Comparison of ENCODE assay signal across 8 cellular contexts in genomic region chr20:50635676-50636600, GRCh38. TPM values are rescaled to one million over a fixed set of nuclear protein-coding genes. Genes with fewer than 3 reads are reported as not detected.
DNase-seq lines count a peak whose midpoint lies in the region; ATAC-seq, FAIRE-seq and TF ChIP-seq lines count a peak whose summit lies in the region.

No MANE protein-coding gene starts in this region.

- H3K27ac Mint-ChIP-seq in stimulated activated effector memory CD8-positive, alpha-beta T cell treated with anti-CD3 and anti-CD28 coated beads, Interleukin-12 subunit alpha, Interleukin-12 subunit beta, amount 100 ng/mL, for 72 hours, result no peak overlapping the region

- peaks cover 36% of the 10 kb centered on the region for H3K4me1 ChIP-seq in A549
- peaks cover 0 to 10% of the 10 kb centered on the region in 2 donors for H3K4me1 ChIP-seq in lung (ENCODE audit: control insufficient read depth in 2 of 2, insufficient read depth in 2 of 2, low read length in 2 of 2)

- H3K27ac ChIP-seq in A549, result peak overlapping the region; percentile 67 to 95
- H3K27ac ChIP-seq in lung (ENCODE audit: low read depth in 1 of 2, low read length in 1 of 2), result peak overlapping the region in 1 of 2 donors; percentile 8

- CTCF ChIA-PET in A549 (lab: Yijun Ruan, JAX), result interaction anchor here (0.7 to 19.2 kb wide), 39 partner anchors 11 to 450 kb away, joined by 3 to 347 read pairs (median 5); partner anchors contain the start of genes BCAS4 and CEBPB

- H3K4me3 Mint-ChIP-seq in stimulated activated effector memory CD8-positive, alpha-beta T cell treated with anti-CD3 and anti-CD28 coated beads, Interleukin-12 subunit alpha, Interleukin-12 subunit beta, amount 100 ng/mL, for 72 hours, result no peak overlapping the region

- peaks cover 6% of the 10 kb centered on the region for H3K4me1 Mint-ChIP-seq in stimulated activated effector memory CD8-positive, alpha-beta T cell treated with anti-CD3 and anti-CD28 coated beads, Interleukin-12 subunit alpha, Interleukin-12 subunit beta, amount 100 ng/mL, for 72 hours

- TF ChIP-seq POLR2A in A549 (IDR thresholded peaks at IDR 0.05; ENCODE audit: low read length) (no peak), GM12891 (IDR thresholded peaks at IDR 0.05; ENCODE audit: low read depth, low read length) (no peak)

- DNase-seq in A549 (ENCODE audit: low read depth in 1 of 2, low spot score in 1 of 2), result peak; percentile 84 to 85
- peak; percentile 85 for DNase-seq in GM12891 (ENCODE audit: insufficient read length, low spot score)
- peak; percentile 77 for DNase-seq in NCI-H2227 (lab: John Stamatoyannopoulos, UW; ENCODE audit: unreplicated experiment)
- peak; percentile 21 for DNase-seq in activated CD4-positive, alpha-beta T cell treated with anti-CD3 and anti-CD28 coated beads for 1 hour
- DNase-seq in dedifferentiated amniotic fluid mesenchymal stem cell (ENCODE audit: extremely low spot score), result peak; percentile 21
- DNase-seq in lung (ENCODE audit: low spot score), result peak; percentile 60
- DNase-seq in stimulated activated effector memory CD8-positive, alpha-beta T cell treated with anti-CD3 and anti-CD28 coated beads, Interleukin-12 subunit alpha, Interleukin-12 subunit beta, amount 100 ng/mL, for 72 hours (ENCODE audit: low spot score in 2 of 2), result peak; percentile 67 to 84

- ATAC-seq in A549 (peak; percentile 64 to 76), lung (ENCODE audit: insufficient read depth, low FRiP score) (peak; percentile 48), HG03469 (IDR thresholded peaks at IDR 0.05; ENCODE audit: unreplicated experiment) (no peak)
- ATAC-seq in stimulated activated effector memory CD8-positive, alpha-beta T cell treated with anti-CD3 and anti-CD28 coated beads, Interleukin-12 subunit alpha, Interleukin-12 subunit beta, amount 100 ng/mL, for 72 hours, result peak; percentile 67

- WGBS in A549 (ENCODE audit: missing lambda C conversion rate), result 5% methylated on average over 19 of the region's 21 CpGs
- WGBS in lung, 2 donors, result 27 to 37% methylated on average over 20 to 21 of the region's 21 CpGs

- no peaks in the 10 kb centered on the region for H3K9me3 Mint-ChIP-seq in stimulated activated effector memory CD8-positive, alpha-beta T cell treated with anti-CD3 and anti-CD28 coated beads, Interleukin-12 subunit alpha, Interleukin-12 subunit beta, amount 100 ng/mL, for 72 hours

- TF ChIP-seq EP300 in A549 (IDR thresholded peaks at IDR 0.05), result no peak

- peak overlapping the region; percentile 76 for H3K4me2 ChIP-seq in A549

- H3K9me3 ChIP-seq in A549 (no peaks in the 10 kb centered on the region), lung (ENCODE audit: control insufficient read depth in 2 of 2, insufficient read depth in 1 of 2, low read length in 1 of 2) (no peaks in the 10 kb centered on the region)

- peak; percentile 56 to 74 for TF ChIP-seq RAD21 in A549 (conservative IDR thresholded peaks at IDR 0.05 in 1 of 2, IDR thresholded peaks at IDR 0.05 in 1 of 2)

- no peaks in the 10 kb centered on the region for H3K36me3 ChIP-seq in lung (ENCODE audit: control insufficient read depth in 2 of 2, insufficient read depth in 2 of 2, low read length in 2 of 2)

- H3K36me3 Mint-ChIP-seq in stimulated activated effector memory CD8-positive, alpha-beta T cell treated with anti-CD3 and anti-CD28 coated beads, Interleukin-12 subunit alpha, Interleukin-12 subunit beta, amount 100 ng/mL, for 72 hours, result no peaks in the 10 kb centered on the region

- POLR2A ChIA-PET in A549 (lab: Yijun Ruan, JAX), result interaction anchor here (1.1 to 1.2 kb wide), 3 partner anchors 9 to 92 kb away, joined by 3 to 4 read pairs (median 3); no protein-coding TSS in a partner anchor

- peak; percentile 97 for TF ChIP-seq CTCF in A549 (IDR thresholded peaks at IDR 0.05)
- TF ChIP-seq CTCF in lung (IDR thresholded peaks at IDR 0.05; ENCODE audit: control extremely low read depth, extremely low read depth), result peak; percentile 58

- FAIRE-seq in A549 (lab: Jason Lieb, UNC), result no peak
- FAIRE-seq in GM12891 (lab: Jason Lieb, UNC), result no peak

- no peaks in the 10 kb centered on the region for H3K27me3 ChIP-seq in lung (ENCODE audit: control insufficient read depth, insufficient read depth)

- peak overlapping the region; percentile 37 for H3K4me3 ChIP-seq in A549
- no peak overlapping the region for H3K4me3 ChIP-seq in lung

TF ChIP-seq in A549, 52 proteins besides CTCF, POLR2A, EP300 and RAD21 (continues in another document):
- TF ChIP-seq BHLHE40 (IDR thresholded peaks at IDR 0.05; ENCODE audit: low read depth, low read length) (no peak), KDM5A (IDR thresholded peaks at IDR 0.05) (no peak), FOSB (CRISPR knock-in tag; IDR thresholded peaks at IDR 0.05) (no peak), MAZ (IDR thresholded peaks at IDR 0.05; ENCODE audit: borderline replicate concordance, low read depth, low read length) (no peak), JUN (IDR thresholded peaks at IDR 0.05) (peak in 1 of 2 experiments; percentile 51; a peak in 1 of 5 replicates), TFCP2L1 (CRISPR knock-in tag; IDR thresholded peaks at IDR 0.05) (no peak), HOXB13 (CRISPR knock-in tag; IDR thresholded peaks at IDR 0.05; ENCODE audit: low read depth) (no peak), HES2 (IDR thresholded peaks at IDR 0.05) (no peak), JUNB (IDR thresholded peaks at IDR 0.05) (no peak), PHF8 (IDR thresholded peaks at IDR 0.05; ENCODE audit: borderline replicate concordance, low read depth) (no peak), SMC3 (IDR thresholded peaks at IDR 0.05) (peak; percentile 73), ZFP36 (IDR thresholded peaks at IDR 0.05; ENCODE audit: borderline replicate concordance, partially characterized antibody) (no peak), SREBF2 (IDR thresholded peaks at IDR 0.05) (no peak), ATOH8 (CRISPR knock-in tag; IDR thresholded peaks at IDR 0.05; ENCODE audit: low read depth) (no peak), CHD4 (IDR thresholded peaks at IDR 0.05; ENCODE audit: borderline replicate concordance) (no peak), HOXB5 (CRISPR knock-in tag; IDR thresholded peaks at IDR 0.05) (no peak), MYC (IDR thresholded peaks at IDR 0.05; ENCODE audit: borderline replicate concordance, low read length) (no peak), NR3C1 (IDR thresholded peaks at IDR 0.05) (no peak)

TF ChIP-seq in GM12891, 5 proteins besides CTCF, POLR2A, EP300 and RAD21:
- no peak for TF ChIP-seq POU2F2 (IDR thresholded peaks at IDR 0.05; ENCODE audit: low read depth, low read length)
- no peak for TF ChIP-seq TAF1 (IDR thresholded peaks at IDR 0.05; ENCODE audit: low read depth, low read length)
- no peak for TF ChIP-seq PAX5 (IDR thresholded peaks at IDR 0.05; ENCODE audit: insufficient read depth, low read length, severe bottlenecking)
- no peak for TF ChIP-seq POLR2AphosphoS5 (IDR thresholded peaks at IDR 0.05; ENCODE audit: low read depth, low read length)
- TF ChIP-seq SPI1 (IDR thresholded peaks at IDR 0.05; ENCODE audit: low read depth, low read length), result no peak

RNA-seq across cellular contexts. Expression of gene RIPOR3, which starts 55.4 kb away (rescaled TPM):
- polyA plus RNA-seq in A549 (2011; rRNA removed) (0.03 TPM in 1 of 2 replicates, not detected in the other), A549 (2017; fragmentation: RNase III; extraction: RNeasy Plus Mini Kit Qiagen cat#74134 plus additional on column Dnase treatment) (0.05 to 0.06 TPM in 2 of 3 replicates, not detected in the other), lung (1 to 10 TPM; 7.4 to 9.9 TPM)
- polyA plus RNA-seq in A549 (2012; cell fraction: cytosol; rRNA removed), result 0.03 and 0.07 TPM in 2 replicates
- 0.09 and 0.19 TPM in 2 replicates for polyA plus RNA-seq in A549 (2012; cell fraction: nucleus; rRNA removed)
- polyA minus RNA-seq in A549 (2011; rRNA and poly(A)+ RNA removed), result 0.05 TPM in 1 of 2 replicates, not detected in the other
- 0.14 TPM for polyA plus RNA-seq in GM12891 (2012; ENCODE audit: low read depth, missing spikeins)
- total RNA-seq in lung, result 1 to 10 TPM; 4.3 to 7.9 TPM

Comparison
In these comparisons a context has a peak if more than half of its experiments do, and no peak if none do; other contexts are left out.
1. DNase-seq: peak in every context shown above with its lines; median percentile 85 in GM12891; 84 in A549; 77 in NCI-H2227; 76 in stimulated activated effector memory CD8-positive, alpha-beta T cell treated with anti-CD3 and anti-CD28 coated beads, Interleukin-12 subunit alpha, Interleukin-12 subunit beta, amount 100 ng/mL, for 72 hours; 60 in lung; 21 in activated CD4-positive, alpha-beta T cell treated with anti-CD3 and anti-CD28 coated beads for 1 hour; 21 in dedifferentiated amniotic fluid mesenchymal stem cell.
2. RNA of gene RIPOR3, which starts 55.4 kb away (polyA plus RNA-seq): 7.4 to 9.9 TPM in lung; 0.03 to 0.19 TPM in A549; every median in the first group is over 4 times any median in the second.